Comparison of ENCODE assay signal across 20 cellular contexts in genomic region chr3:17369973-17370372, GRCh38.
"Had no signal": no experiment of that assay in that cellular context is flagged by ENCODE, and none has a peak within 500 bp of the region (broad histone marks: within the 10 kb centered on the region; RNA-seq: fewer than 3 reads in every experiment).

No MANE protein-coding gene starts in this region.

- H3K9me3 ChIP-seq: MG63 had no signal

- H3K27me3 ChIP-seq: MG63 had no signal

- H3K27ac ChIP-seq: RWPE1 had no signal

- H3K36me3 ChIP-seq: MG63 had no signal

- H3K4me3 ChIP-seq: MG63 had no signal

- DNase-seq: Karpas-422; KBM-7; MG63; NCI-H1092 treated with DMSO at 0.1 percent for 48 hours; NCI-H1436; NCI-H187; NCI-H2029; NCI-H2081 treated with DMSO at 0.1 percent for 48 hours; NCI-H2171; NCI-H226; NCI-H446; NCI-H510A; NCI-H524 treated with DMSO at 0.1 percent for 48 hours; NCI-H69; NCI-H774; NK-92 treated with Interleukin-12 subunit alpha and Interleukin-12 subunit beta, amount 100 ng/mL, for 24 hours; PC-3; SHP77 had no signal

- ATAC-seq: Panc1, PC-3 had no signal
